ENCODE assay signal across 1 cellular context in the genomic region with DNA sequence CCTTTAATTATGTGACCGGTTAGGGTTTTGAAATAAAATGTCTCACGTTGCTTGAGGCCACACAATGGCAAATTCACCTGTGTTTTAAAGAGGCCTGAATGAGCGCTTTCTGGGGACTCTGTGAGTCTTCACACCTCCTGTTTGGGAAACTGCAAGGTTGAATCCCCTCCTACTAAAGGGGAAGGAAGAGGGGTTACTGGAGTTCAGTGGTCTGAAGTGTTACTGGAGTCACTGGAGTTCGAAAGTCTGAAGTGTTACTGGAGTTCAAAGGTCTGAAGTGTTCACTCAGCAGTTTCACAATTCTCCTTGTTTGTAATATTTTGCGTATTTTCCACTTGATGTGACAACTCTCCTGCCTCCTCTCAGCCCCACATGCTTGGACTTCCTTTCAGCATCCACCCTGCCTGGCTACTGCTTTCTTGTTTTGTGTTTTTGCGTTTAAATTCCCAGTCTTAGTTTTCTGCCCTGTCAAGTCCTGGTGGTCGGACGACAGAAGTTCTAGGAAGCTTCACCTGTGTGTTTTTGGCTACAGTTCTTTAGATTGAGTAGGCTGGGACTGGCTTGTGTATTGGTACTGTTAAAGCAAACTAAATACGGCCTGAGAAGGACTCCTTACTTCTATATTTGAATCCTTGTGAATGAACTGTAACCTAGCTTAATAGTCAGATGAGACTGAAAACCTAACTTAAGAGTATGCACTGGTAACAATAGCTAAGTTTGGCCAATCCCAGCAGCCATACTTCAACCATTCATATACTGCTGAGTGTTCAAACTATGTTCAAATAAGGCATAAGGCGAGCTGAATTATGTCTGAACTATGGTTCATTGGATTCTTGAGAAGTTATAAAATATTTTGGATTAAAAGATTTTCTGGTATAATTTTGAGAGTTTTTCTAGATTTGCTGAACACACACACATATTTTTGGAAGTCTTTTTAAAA.
TF ChIP-seq lines count a peak whose summit lies in the region.

No MANE protein-coding gene starts in this region.

TF ChIP-seq in HepG2, 621 proteins besides CTCF, POLR2A, EP300 and RAD21 (continued from another document and continues in another):
- TF ChIP-seq SNRNP70 (IDR thresholded peaks at IDR 0.05; ENCODE audit: low read depth, low read length) (no peak), ZSCAN25 (CRISPR knock-in tag; IDR thresholded peaks at IDR 0.05) (no peak), MZF1 (CRISPR knock-in tag; IDR thresholded peaks at IDR 0.05; ENCODE audit: borderline replicate concordance) (no peak), MIER3 (CRISPR knock-in tag; IDR thresholded peaks at IDR 0.05; ENCODE audit: borderline replicate concordance) (peak; percentile 62; the same call in 1 of the 2 replicates), CHD2 (IDR thresholded peaks at IDR 0.05; ENCODE audit: low read depth, low read length) (no peak), SYNCRIP (IDR thresholded peaks at IDR 0.05; ENCODE audit: insufficient read depth, low read depth, low read length) (no peak), ZMYM4 (CRISPR knock-in tag; IDR thresholded peaks at IDR 0.05) (peak; percentile 59; the same call in 1 of the 2 replicates), RFX3 (CRISPR knock-in tag; IDR thresholded peaks at IDR 0.05) (no peak), POLR2AphosphoS5 (IDR thresholded peaks at IDR 0.05; ENCODE audit: low read depth, low read length) (peak; percentile 51), LBX2 (CRISPR knock-in tag; IDR thresholded peaks at IDR 0.05; ENCODE audit: borderline replicate concordance) (no peak), BRD4 (CRISPR knock-in tag; IDR thresholded peaks at IDR 0.05) (no peak), ZNF263 (CRISPR knock-in tag; IDR thresholded peaks at IDR 0.05) (no peak), PAX8 (CRISPR knock-in tag; IDR thresholded peaks at IDR 0.05; ENCODE audit: borderline replicate concordance) (no peak), ZNF703 (CRISPR knock-in tag; IDR thresholded peaks at IDR 0.05; ENCODE audit: borderline replicate concordance) (no peak), ZNF451 (CRISPR knock-in tag; IDR thresholded peaks at IDR 0.05) (no peak), ZNF773 (CRISPR knock-in tag; IDR thresholded peaks at IDR 0.05; ENCODE audit: borderline replicate concordance) (no peak), SALL1 (CRISPR knock-in tag; IDR thresholded peaks at IDR 0.05) (peak; percentile 81), ZNF546 (CRISPR knock-in tag; conservative IDR thresholded peaks at IDR 0.05) (no peak), FOXK1 (CRISPR knock-in tag; IDR thresholded peaks at IDR 0.05; ENCODE audit: borderline replicate concordance, low read depth) (peak; percentile 78), ZNF3 (CRISPR knock-in tag; IDR thresholded peaks at IDR 0.05) (no peak), KLF13 (CRISPR knock-in tag; IDR thresholded peaks at IDR 0.05) (no peak), RBFOX2 (IDR thresholded peaks at IDR 0.05; ENCODE audit: low read depth, low read length) (no peak), RARA (CRISPR knock-in tag; IDR thresholded peaks at IDR 0.05) (peak; percentile 92), SNAI1 (CRISPR knock-in tag; IDR thresholded peaks at IDR 0.05; ENCODE audit: borderline replicate concordance) (no peak), SRSF4 (IDR thresholded peaks at IDR 0.05; ENCODE audit: low read depth, low read length, poor library complexity, severe bottlenecking) (no peak), HOXD1 (CRISPR knock-in tag; IDR thresholded peaks at IDR 0.05) (no peak), MYPOP (CRISPR knock-in tag; IDR thresholded peaks at IDR 0.05) (peak; percentile 10; the same call in 1 of the 2 replicates), IKZF1 (IDR thresholded peaks at IDR 0.05) (no peak), GTF2F1 (IDR thresholded peaks at IDR 0.05; ENCODE audit: low read length) (no peak), TMF1 (CRISPR knock-in tag; IDR thresholded peaks at IDR 0.05; ENCODE audit: low read depth) (no peak; the same call in 1 of the 2 replicates), ZNF232 (CRISPR knock-in tag; IDR thresholded peaks at IDR 0.05; ENCODE audit: borderline replicate concordance) (no peak), NR2C2 (CRISPR knock-in tag; IDR thresholded peaks at IDR 0.05; ENCODE audit: borderline replicate concordance) (peak; percentile 74), ZSCAN21 (CRISPR knock-in tag; IDR thresholded peaks at IDR 0.05; ENCODE audit: borderline replicate concordance) (no peak), TBL1XR1 (IDR thresholded peaks at IDR 0.05; ENCODE audit: borderline replicate concordance, low read length, partially characterized antibody) (no peak), DBP (CRISPR knock-in tag; IDR thresholded peaks at IDR 0.05; ENCODE audit: not compliant biosample characterization) (no peak), TCF12 (IDR thresholded peaks at IDR 0.05) (no peak), TCF12 (CRISPR knock-in tag; IDR thresholded peaks at IDR 0.05) (no peak)
- TF ChIP-seq, protein P1, sequence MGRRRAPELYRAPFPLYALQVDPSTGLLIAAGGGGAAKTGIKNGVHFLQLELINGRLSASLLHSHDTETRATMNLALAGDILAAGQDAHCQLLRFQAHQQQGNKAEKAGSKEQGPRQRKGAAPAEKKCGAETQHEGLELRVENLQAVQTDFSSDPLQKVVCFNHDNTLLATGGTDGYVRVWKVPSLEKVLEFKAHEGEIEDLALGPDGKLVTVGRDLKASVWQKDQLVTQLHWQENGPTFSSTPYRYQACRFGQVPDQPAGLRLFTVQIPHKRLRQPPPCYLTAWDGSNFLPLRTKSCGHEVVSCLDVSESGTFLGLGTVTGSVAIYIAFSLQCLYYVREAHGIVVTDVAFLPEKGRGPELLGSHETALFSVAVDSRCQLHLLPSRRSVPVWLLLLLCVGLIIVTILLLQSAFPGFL (CRISPR knock-in tag; IDR thresholded peaks at IDR 0.05) = no peak
- TF ChIP-seq, protein P2, sequence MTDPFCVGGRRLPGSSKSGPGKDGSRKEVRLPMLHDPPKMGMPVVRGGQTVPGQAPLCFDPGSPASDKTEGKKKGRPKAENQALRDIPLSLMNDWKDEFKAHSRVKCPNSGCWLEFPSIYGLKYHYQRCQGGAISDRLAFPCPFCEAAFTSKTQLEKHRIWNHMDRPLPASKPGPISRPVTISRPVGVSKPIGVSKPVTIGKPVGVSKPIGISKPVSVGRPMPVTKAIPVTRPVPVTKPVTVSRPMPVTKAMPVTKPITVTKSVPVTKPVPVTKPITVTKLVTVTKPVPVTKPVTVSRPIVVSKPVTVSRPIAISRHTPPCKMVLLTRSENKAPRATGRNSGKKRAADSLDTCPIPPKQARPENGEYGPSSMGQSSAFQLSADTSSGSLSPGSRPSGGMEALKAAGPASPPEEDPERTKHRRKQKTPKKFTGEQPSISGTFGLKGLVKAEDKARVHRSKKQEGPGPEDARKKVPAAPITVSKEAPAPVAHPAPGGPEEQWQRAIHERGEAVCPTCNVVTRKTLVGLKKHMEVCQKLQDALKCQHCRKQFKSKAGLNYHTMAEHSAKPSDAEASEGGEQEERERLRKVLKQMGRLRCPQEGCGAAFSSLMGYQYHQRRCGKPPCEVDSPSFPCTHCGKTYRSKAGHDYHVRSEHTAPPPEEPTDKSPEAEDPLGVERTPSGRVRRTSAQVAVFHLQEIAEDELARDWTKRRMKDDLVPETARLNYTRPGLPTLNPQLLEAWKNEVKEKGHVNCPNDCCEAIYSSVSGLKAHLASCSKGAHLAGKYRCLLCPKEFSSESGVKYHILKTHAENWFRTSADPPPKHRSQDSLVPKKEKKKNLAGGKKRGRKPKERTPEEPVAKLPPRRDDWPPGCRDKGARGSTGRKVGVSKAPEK (CRISPR knock-in tag; IDR thresholded peaks at IDR 0.05; ENCODE audit: borderline replicate concordance) = 0 out of 2 replicates have a peak, but pooled peaks have one; percentile 69
- TF ChIP-seq, protein P3, sequence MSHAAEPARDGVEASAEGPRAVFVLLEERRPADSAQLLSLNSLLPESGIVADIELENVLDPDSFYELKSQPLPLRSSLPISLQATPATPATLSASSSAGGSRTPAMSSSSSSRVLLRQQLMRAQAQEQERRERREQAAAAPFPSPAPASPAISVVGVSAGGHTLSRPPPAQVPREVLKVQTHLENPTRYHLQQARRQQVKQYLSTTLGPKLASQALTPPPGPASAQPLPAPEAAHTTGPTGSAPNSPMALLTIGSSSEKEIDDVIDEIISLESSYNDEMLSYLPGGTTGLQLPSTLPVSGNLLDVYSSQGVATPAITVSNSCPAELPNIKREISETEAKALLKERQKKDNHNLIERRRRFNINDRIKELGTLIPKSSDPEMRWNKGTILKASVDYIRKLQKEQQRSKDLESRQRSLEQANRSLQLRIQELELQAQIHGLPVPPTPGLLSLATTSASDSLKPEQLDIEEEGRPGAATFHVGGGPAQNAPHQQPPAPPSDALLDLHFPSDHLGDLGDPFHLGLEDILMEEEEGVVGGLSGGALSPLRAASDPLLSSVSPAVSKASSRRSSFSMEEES (CRISPR knock-in tag; IDR thresholded peaks at IDR 0.05) = no peak; the same call in 1 of the 2 replicates
- TF ChIP-seq, protein P4, sequence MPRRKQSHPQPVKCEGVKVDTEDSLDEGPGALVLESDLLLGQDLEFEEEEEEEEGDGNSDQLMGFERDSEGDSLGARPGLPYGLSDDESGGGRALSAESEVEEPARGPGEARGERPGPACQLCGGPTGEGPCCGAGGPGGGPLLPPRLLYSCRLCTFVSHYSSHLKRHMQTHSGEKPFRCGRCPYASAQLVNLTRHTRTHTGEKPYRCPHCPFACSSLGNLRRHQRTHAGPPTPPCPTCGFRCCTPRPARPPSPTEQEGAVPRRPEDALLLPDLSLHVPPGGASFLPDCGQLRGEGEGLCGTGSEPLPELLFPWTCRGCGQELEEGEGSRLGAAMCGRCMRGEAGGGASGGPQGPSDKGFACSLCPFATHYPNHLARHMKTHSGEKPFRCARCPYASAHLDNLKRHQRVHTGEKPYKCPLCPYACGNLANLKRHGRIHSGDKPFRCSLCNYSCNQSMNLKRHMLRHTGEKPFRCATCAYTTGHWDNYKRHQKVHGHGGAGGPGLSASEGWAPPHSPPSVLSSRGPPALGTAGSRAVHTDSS (CRISPR knock-in tag; conservative IDR thresholded peaks at IDR 0.05) = no peak
- TF ChIP-seq, protein P5, sequence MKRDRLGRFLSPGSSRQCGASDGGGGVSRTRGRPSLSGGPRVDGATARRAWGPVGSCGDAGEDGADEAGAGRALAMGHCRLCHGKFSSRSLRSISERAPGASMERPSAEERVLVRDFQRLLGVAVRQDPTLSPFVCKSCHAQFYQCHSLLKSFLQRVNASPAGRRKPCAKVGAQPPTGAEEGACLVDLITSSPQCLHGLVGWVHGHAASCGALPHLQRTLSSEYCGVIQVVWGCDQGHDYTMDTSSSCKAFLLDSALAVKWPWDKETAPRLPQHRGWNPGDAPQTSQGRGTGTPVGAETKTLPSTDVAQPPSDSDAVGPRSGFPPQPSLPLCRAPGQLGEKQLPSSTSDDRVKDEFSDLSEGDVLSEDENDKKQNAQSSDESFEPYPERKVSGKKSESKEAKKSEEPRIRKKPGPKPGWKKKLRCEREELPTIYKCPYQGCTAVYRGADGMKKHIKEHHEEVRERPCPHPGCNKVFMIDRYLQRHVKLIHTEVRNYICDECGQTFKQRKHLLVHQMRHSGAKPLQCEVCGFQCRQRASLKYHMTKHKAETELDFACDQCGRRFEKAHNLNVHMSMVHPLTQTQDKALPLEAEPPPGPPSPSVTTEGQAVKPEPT (CRISPR knock-in tag; IDR thresholded peaks at IDR 0.05; ENCODE audit: low read depth) = no peak
- TF ChIP-seq, protein P6, sequence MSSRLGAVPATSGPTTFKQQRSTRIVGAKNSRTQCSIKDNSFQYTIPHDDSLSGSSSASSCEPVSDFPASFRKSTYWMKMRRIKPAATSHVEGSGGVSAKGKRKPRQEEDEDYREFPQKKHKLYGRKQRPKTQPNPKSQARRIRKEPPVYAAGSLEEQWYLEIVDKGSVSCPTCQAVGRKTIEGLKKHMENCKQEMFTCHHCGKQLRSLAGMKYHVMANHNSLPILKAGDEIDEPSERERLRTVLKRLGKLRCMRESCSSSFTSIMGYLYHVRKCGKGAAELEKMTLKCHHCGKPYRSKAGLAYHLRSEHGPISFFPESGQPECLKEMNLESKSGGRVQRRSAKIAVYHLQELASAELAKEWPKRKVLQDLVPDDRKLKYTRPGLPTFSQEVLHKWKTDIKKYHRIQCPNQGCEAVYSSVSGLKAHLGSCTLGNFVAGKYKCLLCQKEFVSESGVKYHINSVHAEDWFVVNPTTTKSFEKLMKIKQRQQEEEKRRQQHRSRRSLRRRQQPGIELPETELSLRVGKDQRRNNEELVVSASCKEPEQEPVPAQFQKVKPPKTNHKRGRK (CRISPR knock-in tag; IDR thresholded peaks at IDR 0.05) = no peak
- TF ChIP-seq, protein P7, sequence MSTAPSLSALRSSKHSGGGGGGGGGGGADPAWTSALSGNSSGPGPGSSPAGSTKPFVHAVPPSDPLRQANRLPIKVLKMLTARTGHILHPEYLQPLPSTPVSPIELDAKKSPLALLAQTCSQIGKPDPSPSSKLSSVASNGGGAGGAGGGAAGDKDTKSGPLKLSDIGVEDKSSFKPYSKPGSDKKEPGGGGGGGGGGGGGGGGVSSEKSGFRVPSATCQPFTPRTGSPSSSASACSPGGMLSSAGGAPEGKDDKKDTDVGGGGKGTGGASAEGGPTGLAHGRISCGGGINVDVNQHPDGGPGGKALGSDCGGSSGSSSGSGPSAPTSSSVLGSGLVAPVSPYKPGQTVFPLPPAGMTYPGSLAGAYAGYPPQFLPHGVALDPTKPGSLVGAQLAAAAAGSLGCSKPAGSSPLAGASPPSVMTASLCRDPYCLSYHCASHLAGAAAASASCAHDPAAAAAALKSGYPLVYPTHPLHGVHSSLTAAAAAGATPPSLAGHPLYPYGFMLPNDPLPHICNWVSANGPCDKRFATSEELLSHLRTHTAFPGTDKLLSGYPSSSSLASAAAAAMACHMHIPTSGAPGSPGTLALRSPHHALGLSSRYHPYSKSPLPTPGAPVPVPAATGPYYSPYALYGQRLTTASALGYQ (CRISPR knock-in tag; IDR thresholded peaks at IDR 0.05) = no peak
- TF ChIP-seq, protein P8, sequence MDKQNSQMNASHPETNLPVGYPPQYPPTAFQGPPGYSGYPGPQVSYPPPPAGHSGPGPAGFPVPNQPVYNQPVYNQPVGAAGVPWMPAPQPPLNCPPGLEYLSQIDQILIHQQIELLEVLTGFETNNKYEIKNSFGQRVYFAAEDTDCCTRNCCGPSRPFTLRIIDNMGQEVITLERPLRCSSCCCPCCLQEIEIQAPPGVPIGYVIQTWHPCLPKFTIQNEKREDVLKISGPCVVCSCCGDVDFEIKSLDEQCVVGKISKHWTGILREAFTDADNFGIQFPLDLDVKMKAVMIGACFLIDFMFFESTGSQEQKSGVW (CRISPR knock-in tag; IDR thresholded peaks at IDR 0.05; ENCODE audit: borderline replicate concordance) = no peak
